In genomic region chr2:112480540-112481049, GRCh38 we compare ENCODE assay signal across 8 cellular contexts. TPM values are rescaled to one million over a fixed set of nuclear protein-coding genes. Genes with fewer than 3 reads are reported as not detected.
DNase-seq lines count a peak whose midpoint lies in the region; ATAC-seq and TF ChIP-seq lines count a peak whose summit lies in the region.

No MANE protein-coding gene starts in this region.

- H3K9me3 Mint-ChIP-seq in naive B cell, result no peaks in the 10 kb centered on the region

- POLR2A ChIA-PET in PC-3 (lab: Charles Lee; ENCODE audit: unreplicated experiment), result no interaction called here

- H3K9ac ChIP-seq in PC-3 (ENCODE audit: low read length), result 0 out of 2 replicates have a peak overlapping the region, but pooled peaks have one; percentile 86

- CTCF ChIA-PET in PC-3 (lab: Charles Lee), result interaction anchor here (0.6 kb wide), 2 partner anchors 11 to 68 kb away, joined by 3 to 8 read pairs; no protein-coding TSS in a partner anchor

- H3K27me3 ChIP-seq in PC-3 (ENCODE audit: low read length), result no peaks in the 10 kb centered on the region
- H3K27me3 ChIP-seq in breast epithelium, result no peaks in the 10 kb centered on the region
- no peaks in the 10 kb centered on the region for H3K27me3 ChIP-seq in adrenal gland

- peak overlapping the region; percentile 90 to 100 (median 98) for H3K4me3 Mint-ChIP-seq in naive B cell

- H4K20me1 ChIP-seq in PC-3 (ENCODE audit: low read length), result no peaks in the 10 kb centered on the region

- peaks cover 22 to 25% (median 25%) of the 10 kb centered on the region in 3 donors for H3K4me1 Mint-ChIP-seq in naive B cell

- DNase-seq in GM13976 (ENCODE audit: low spot score) (peak; percentile 70), PC-3 (no peak), breast epithelium (ENCODE audit: low spot score in 2 of 2) (no peak), naive B cell (peak; percentile 37), KG1 (lab: John Stamatoyannopoulos, UW) (no peak), cerebellum (ENCODE audit: low spot score) (no peak), adrenal gland (no peak), nucleus accumbens (lab: John Stamatoyannopoulos, UW) (no peak)

- H3K27ac ChIP-seq in PC-3 (ENCODE audit: low read length), result no peak overlapping the region
- peak overlapping the region; percentile 81 to 85 for H3K27ac ChIP-seq in breast epithelium
- peak overlapping the region in 2 of 5 donors; percentile 82 to 93 for H3K27ac ChIP-seq in adrenal gland

- WGBS in adrenal gland, 4 donors, result 10 to 19% (median 12%) methylated on average over 12 to 20 of the region's 20 CpGs

- no peaks in the 10 kb centered on the region for H3K27me3 Mint-ChIP-seq in naive B cell

- TF ChIP-seq CTCF in GM13976 (IDR thresholded peaks at IDR 0.05; ENCODE audit: borderline replicate concordance, control extremely low read depth, extremely low read depth, insufficient read depth, missing control alignments), result peak; percentile 17
- no peak for TF ChIP-seq CTCF in PC-3 (conservative IDR thresholded peaks at IDR 0.05; ENCODE audit: low read depth, low read length)
- no peak for TF ChIP-seq CTCF in breast epithelium (IDR thresholded peaks at IDR 0.05)
- TF ChIP-seq CTCF in adrenal gland (IDR thresholded peaks at IDR 0.05), result no peak

- H3K4me1 ChIP-seq in PC-3 (ENCODE audit: insufficient read depth, low read length) (peaks cover 17% of the 10 kb centered on the region), breast epithelium (peaks cover 0 to 7% of the 10 kb centered on the region in 2 donors), adrenal gland (replicated peaks in 1 of 2) (peaks cover 7 to 19% of the 10 kb centered on the region in 2 donors)

- peak overlapping the region; percentile 89 for H2AFZ ChIP-seq in PC-3 (ENCODE audit: low read length)

- TF ChIP-seq POLR2A in breast epithelium (IDR thresholded peaks at IDR 0.05), result no peak
- no peak for TF ChIP-seq POLR2A in adrenal gland (IDR thresholded peaks at IDR 0.05)

- H3K27ac Mint-ChIP-seq in naive B cell, result peak overlapping the region; percentile 86 to 99 (median 94)

- H3K36me3 ChIP-seq in PC-3 (ENCODE audit: low read depth, low read length) (no peaks in the 10 kb centered on the region), breast epithelium (no peaks in the 10 kb centered on the region), adrenal gland (replicated peaks in 1 of 2) (no peaks in the 10 kb centered on the region)

- in situ Hi-C loops in GM13976 (cut with MboI; ENCODE audit: low sequenced_read_pairs, unreplicated experiment), result no loop called here

- peaks cover 0 to 7% of the 10 kb centered on the region in 2 donors for H3K36me3 Mint-ChIP-seq in naive B cell

- H3K4me2 ChIP-seq in PC-3 (ENCODE audit: low read length), result peak overlapping the region; percentile 89

- H3K9me2 ChIP-seq in PC-3 (replicated peaks; ENCODE audit: low read length), result no peaks in the 10 kb centered on the region

- peak; percentile 15 for ATAC-seq in PC-3
- peak; percentile 22 to 23 for ATAC-seq in naive B cell (ENCODE audit: low read depth in 2 of 2)

- no peaks in the 10 kb centered on the region for H3F3A ChIP-seq in PC-3 (ENCODE audit: low read length, unreplicated experiment)

- H3K79me2 ChIP-seq in PC-3 (ENCODE audit: low read length), result peaks cover 34% of the 10 kb centered on the region

- H3K9me3 ChIP-seq in PC-3 (ENCODE audit: low read length) (no peaks in the 10 kb centered on the region), breast epithelium (no peaks in the 10 kb centered on the region), adrenal gland (replicated peaks in 1 of 3) (no peaks in the 10 kb centered on the region)

- intact Hi-C loops in PC-3 (cut with micrococcal nuclease), result loop anchor here (1.0 kb wide), 2 partner anchors 62 to 102 kb away; partner anchors contain the start of gene POLR1B
- intact Hi-C loops in breast epithelium (cut with DNase I; ENCODE audit: low total_unique reads), result no loop called here
- intact Hi-C loops in adrenal gland (cut with DNase I), result loop anchor here in 1 of 2 donors (5.0 kb wide), 2 partner anchors 62 to 97 kb away; partner anchors contain the start of gene POLR1B

- H3K4me3 ChIP-seq in PC-3 (ENCODE audit: low read length) (peak overlapping the region; percentile 82), breast epithelium (peak overlapping the region; percentile 63 to 94 (median 70)), adrenal gland (peak overlapping the region in 2 of 4 donors; percentile 40 to 95)

- BruUV-seq in PC-3 (replicated peaks; lab: Mats Ljungman, UMichigan), result no TSS peak

RNA-seq across cellular contexts. Expression of gene TTL, which starts 1.4 kb away (rescaled TPM):
- total RNA-seq in PC-3 (2014; rRNA removed), result 31.4 and 33.5 TPM in 2 replicates
- total RNA-seq in breast epithelium, result 10 to 100 TPM; 16.4 to 26.7 (median 22.0) TPM
- 1 to 10 TPM; 1.1 to 5.8 (median 2.8) TPM for polyA plus RNA-seq in naive B cell (ENCODE audit: low read depth in 6 of 6)
- 64.1 TPM for total RNA-seq in cerebellum
- total RNA-seq in adrenal gland, result 10 to 100 TPM in 7 of 8 donors, 1 to 10 TPM in 1; 6.3 to 24.5 (median 18.1) TPM
- polyA plus RNA-seq in adrenal gland, result 10 to 100 TPM in 2 of 3 donors, 1 to 10 TPM in 1; 9.7 to 17.5 (median 13.7) TPM

RNA-seq across cellular contexts. Expression of gene RGPD8, which starts 47.1 kb away (rescaled TPM):
- 8.4 and 13.6 TPM in 2 replicates for total RNA-seq in PC-3 (2014; rRNA removed)
- 10 to 100 TPM; 30.4 to 48.9 (median 40.0) TPM for total RNA-seq in breast epithelium
- polyA plus RNA-seq in naive B cell (ENCODE audit: low read depth in 6 of 6), result 1 to 10 TPM; 2.2 to 6.1 (median 3.9) TPM
- 46.4 TPM for total RNA-seq in cerebellum
- 10 to 100 TPM in 6 of 8 donors, 1 to 10 TPM in 2; 3.7 to 23.6 (median 12.1) TPM for total RNA-seq in adrenal gland
- polyA plus RNA-seq in adrenal gland, result 1 to 10 TPM in 2 of 3 donors, under 1 TPM in 1; 0.44 to 4.8 (median 1.0) TPM

Comparison
In these comparisons a context has a peak if more than half of its experiments do, and no peak if none do; other contexts are left out.
1. DNase-seq: peak in GM13976 (single experiment) and naive B cell (single experiment); none in PC-3 (single experiment), breast epithelium (0 of 2), KG1 (single experiment), cerebellum (single experiment), adrenal gland (0 of 7) and nucleus accumbens (0 of 56).